In genomic region chr21:45088729-45089128, GRCh38 we compare ENCODE assay signal across 18 cellular contexts. TPM values are rescaled to one million over a fixed set of nuclear protein-coding genes. Genes with fewer than 3 reads are reported as not detected.
DNase-seq lines count a peak whose midpoint lies in the region; ATAC-seq and TF ChIP-seq lines count a peak whose summit lies in the region.
"Had no signal": no experiment of that assay in that cellular context is flagged by ENCODE, and none has a peak within 500 bp of the region (broad histone marks: within the 10 kb centered on the region; RNA-seq: fewer than 3 reads in every experiment).

No MANE protein-coding gene starts in this region.

- H3K36me3 ChIP-seq in KOPT-K1 (ENCODE audit: insufficient read depth, low read length) (no peaks in the 10 kb centered on the region), osteoblast (ENCODE audit: insufficient read depth, low read length) (no peaks in the 10 kb centered on the region), testis (ENCODE audit: low read depth, missing control alignments) (no peaks in the 10 kb centered on the region), BE2C (no peaks in the 10 kb centered on the region)

- H3K9me3 ChIP-seq in KOPT-K1 (ENCODE audit: insufficient read depth, low read length, poor library complexity, severe bottlenecking): no peaks in the 10 kb centered on the region
- H3K9me3 ChIP-seq in T-helper 17 cell (ENCODE audit: control insufficient read depth, low read length, poor library complexity, severe bottlenecking): no peaks in the 10 kb centered on the region
- H3K9me3 ChIP-seq in osteoblast (ENCODE audit: low read depth, low read length): no peaks in the 10 kb centered on the region
- H3K9me3 ChIP-seq in testis: no peaks in the 10 kb centered on the region
- H3K9me3 ChIP-seq in BE2C: no peaks in the 10 kb centered on the region
- H3K9me3 ChIP-seq: A549, Caco-2 had no signal

- H3K27me3 ChIP-seq in osteoblast (ENCODE audit: insufficient read depth, low read length) (no peaks in the 10 kb centered on the region), testis (no peaks in the 10 kb centered on the region), BE2C (no peaks in the 10 kb centered on the region)

- H3K4me1 Mint-ChIP-seq in activated CD4-positive, alpha-beta memory T cell treated with anti-CD3 and anti-CD28 coated beads for 36 hours (ENCODE audit: low read depth): peaks cover 77% of the 10 kb centered on the region
- H3K4me1 Mint-ChIP-seq in activated CD4-positive, alpha-beta memory T cell treated with anti-CD3 and anti-CD28 coated beads, Interleukin-2, amount 10 ng/mL, durations not matched to agents 7 days and 5 days: peaks cover 70% of the 10 kb centered on the region
- H3K4me1 Mint-ChIP-seq in T-helper 17 cell: peaks cover 57% of the 10 kb centered on the region

- H3K27me3 Mint-ChIP-seq in activated CD4-positive, alpha-beta memory T cell treated with anti-CD3 and anti-CD28 coated beads for 36 hours: no peaks in the 10 kb centered on the region
- no peaks in the 10 kb centered on the region for H3K27me3 Mint-ChIP-seq in activated CD4-positive, alpha-beta memory T cell treated with anti-CD3 and anti-CD28 coated beads, Interleukin-2, amount 10 ng/mL, durations not matched to agents 7 days and 5 days
- no peaks in the 10 kb centered on the region for H3K27me3 Mint-ChIP-seq in T-helper 17 cell
- H3K27me3 Mint-ChIP-seq: IgD-negative memory B cell had no signal

- H3K79me2 ChIP-seq in osteoblast (ENCODE audit: insufficient read depth, low read length): peaks cover 80% of the 10 kb centered on the region

- H2AFZ ChIP-seq in osteoblast (ENCODE audit: low read length): no peak overlapping the region

- H3K9me3 Mint-ChIP-seq in activated CD4-positive, alpha-beta memory T cell treated with anti-CD3 and anti-CD28 coated beads for 36 hours: no peaks in the 10 kb centered on the region
- H3K9me3 Mint-ChIP-seq in activated CD4-positive, alpha-beta memory T cell treated with anti-CD3 and anti-CD28 coated beads, Interleukin-2, amount 10 ng/mL, durations not matched to agents 7 days and 5 days: no peaks in the 10 kb centered on the region
- H3K9me3 Mint-ChIP-seq: IgD-negative memory B cell had no signal

- no peak for TF ChIP-seq CTCF in osteoblast (IDR thresholded peaks at IDR 0.05; ENCODE audit: extremely low read depth, low read depth, low read length)
- no peak for TF ChIP-seq CTCF in testis (IDR thresholded peaks at IDR 0.05)
- TF ChIP-seq CTCF in BE2C (IDR thresholded peaks at IDR 0.05; ENCODE audit: low read depth, low read length): no peak

- CTCF ChIA-PET in activated CD4-positive, alpha-beta memory T cell treated with anti-CD3 and anti-CD28 coated beads for 36 hours (lab: Charles Lee): interaction anchor here (1.2 kb wide), 1 partner anchor 49 kb away, joined by 9 read pairs; no protein-coding TSS in a partner anchor
- CTCF ChIA-PET in activated CD4-positive, alpha-beta memory T cell treated with anti-CD3 and anti-CD28 coated beads, Interleukin-2, amount 10 ng/mL, durations not matched to agents 7 days and 5 days (lab: Charles Lee): interaction anchor here (1.0 to 1.2 kb wide), 5 partner anchors 9 to 40 kb away, joined by 3 to 6 read pairs (median 3); no protein-coding TSS in a partner anchor

- POLR2A ChIA-PET in activated CD4-positive, alpha-beta memory T cell treated with anti-CD3 and anti-CD28 coated beads for 36 hours (lab: Charles Lee): interaction anchor here (1.5 kb wide), 1 partner anchor 10 kb away, joined by 5 read pairs; no protein-coding TSS in a partner anchor
- POLR2A ChIA-PET in activated CD4-positive, alpha-beta memory T cell treated with anti-CD3 and anti-CD28 coated beads, Interleukin-2, amount 10 ng/mL, durations not matched to agents 7 days and 5 days (lab: Charles Lee): interaction anchor here (1.4 kb wide), 1 partner anchor 10 kb away, joined by 9 read pairs; no protein-coding TSS in a partner anchor

- no peak for TF ChIP-seq POLR2A in testis (IDR thresholded peaks at IDR 0.05)

- intact Hi-C loops in activated CD4-positive, alpha-beta memory T cell treated with anti-CD3 and anti-CD28 coated beads for 36 hours (cut with micrococcal nuclease): no loop called here
- intact Hi-C loops in testis (cut with DNase I; ENCODE audit: low total_unique reads): no loop called here

- H3K27ac ChIP-seq in KOPT-K1 (ENCODE audit: low read depth, low read length, poor library complexity, severe bottlenecking): peak overlapping the region; percentile 10
- no peak overlapping the region for H3K27ac ChIP-seq in osteoblast (ENCODE audit: low read depth, low read length)
- no peak overlapping the region for H3K27ac ChIP-seq in testis
- H3K27ac ChIP-seq: A549 had no signal

- H3K4me1 ChIP-seq in osteoblast (ENCODE audit: insufficient read depth, low read length) (peaks cover 11% of the 10 kb centered on the region), testis (no peaks in the 10 kb centered on the region), BE2C (peaks cover 24% of the 10 kb centered on the region)
- H3K4me1 ChIP-seq: A549, Caco-2 had no signal

- peak; percentile 39 for DNase-seq in activated CD4-positive, alpha-beta memory T cell treated with anti-CD3 and anti-CD28 coated beads for 36 hours
- no peak for DNase-seq in activated CD4-positive, alpha-beta memory T cell treated with anti-CD3 and anti-CD28 coated beads, Interleukin-2, amount 10 ng/mL, durations not matched to agents 7 days and 5 days
- no peak for DNase-seq in T-helper 17 cell
- no peak for DNase-seq in osteoblast (ENCODE audit: insufficient read length, low spot score, missing footprints)
- no peak for DNase-seq in testis
- no peak for DNase-seq in BE2C
- DNase-seq: Caco-2, DMS53, NCI-H1105, NCI-H1694 treated with DMSO at 0.1 percent for 48 hours, NCI-H446, Right ventricle myocardium superior had no signal

- H3K27ac Mint-ChIP-seq in activated CD4-positive, alpha-beta memory T cell treated with anti-CD3 and anti-CD28 coated beads for 36 hours: no peak overlapping the region
- no peak overlapping the region for H3K27ac Mint-ChIP-seq in activated CD4-positive, alpha-beta memory T cell treated with anti-CD3 and anti-CD28 coated beads, Interleukin-2, amount 10 ng/mL, durations not matched to agents 7 days and 5 days
- H3K27ac Mint-ChIP-seq in T-helper 17 cell: peak overlapping the region; percentile 92
- H3K27ac Mint-ChIP-seq: CD14-positive monocyte, IgD-negative memory B cell had no signal

- peaks cover 2% of the 10 kb centered on the region for H3K36me3 Mint-ChIP-seq in activated CD4-positive, alpha-beta memory T cell treated with anti-CD3 and anti-CD28 coated beads for 36 hours
- H3K36me3 Mint-ChIP-seq in activated CD4-positive, alpha-beta memory T cell treated with anti-CD3 and anti-CD28 coated beads, Interleukin-2, amount 10 ng/mL, durations not matched to agents 7 days and 5 days (ENCODE audit: low read depth): peaks cover 17% of the 10 kb centered on the region
- no peaks in the 10 kb centered on the region for H3K36me3 Mint-ChIP-seq in T-helper 17 cell (ENCODE audit: low read depth)
- H3K36me3 Mint-ChIP-seq: CD14-positive monocyte had no signal

- peak overlapping the region; percentile 26 for H3K4me2 ChIP-seq in osteoblast (ENCODE audit: insufficient read depth, low read length)
- H3K4me2 ChIP-seq: A549 had no signal

- no peak for ATAC-seq in T-helper 17 cell
- no peak for ATAC-seq in HG02852 (IDR thresholded peaks at IDR 0.05; ENCODE audit: unreplicated experiment)
- ATAC-seq: A549, Panc1 had no signal

- H4K20me1 ChIP-seq in osteoblast (ENCODE audit: insufficient read depth, low read length): peaks cover 40% of the 10 kb centered on the region

- 91 to 94% methylated on average over 8 of the region's 8 CpGs for WGBS in testis, 2 donors

- no peak overlapping the region for H3K4me3 Mint-ChIP-seq in activated CD4-positive, alpha-beta memory T cell treated with anti-CD3 and anti-CD28 coated beads for 36 hours
- H3K4me3 Mint-ChIP-seq in activated CD4-positive, alpha-beta memory T cell treated with anti-CD3 and anti-CD28 coated beads, Interleukin-2, amount 10 ng/mL, durations not matched to agents 7 days and 5 days: no peak overlapping the region
- H3K4me3 Mint-ChIP-seq in T-helper 17 cell: no peak overlapping the region
- H3K4me3 Mint-ChIP-seq: CD14-positive monocyte, IgD-negative memory B cell had no signal

- H3K4me3 ChIP-seq in osteoblast (ENCODE audit: insufficient read depth, low read length) (no peak overlapping the region), testis (no peak overlapping the region), BE2C (ENCODE audit: low read depth, low read length) (no peak overlapping the region)
- H3K4me3 ChIP-seq: A549 had no signal

RNA-seq across cellular contexts. Expression of gene ADARB1, which starts 14.3 kb away (rescaled TPM):
- 10 to 100 TPM; 37.6 to 40.6 TPM for total RNA-seq in activated CD4-positive, alpha-beta memory T cell treated with anti-CD3 and anti-CD28 coated beads for 36 hours
- 10 to 100 TPM; 59.1 to 59.6 TPM for total RNA-seq in activated CD4-positive, alpha-beta memory T cell treated with anti-CD3 and anti-CD28 coated beads, Interleukin-2, amount 10 ng/mL, durations not matched to agents 7 days and 5 days
- total RNA-seq in T-helper 17 cell (10 to 100 TPM; 28.4 to 37.0 TPM), osteoblast (19.5 and 28.9 TPM in 2 replicates), testis (10 to 100 TPM; 17.6 TPM)
- 23.0 TPM for polyA plus RNA-seq in testis (ENCODE audit: insufficient read depth, low read depth, low replicate concordance)
- polyA plus RNA-seq in BE2C (2012; ENCODE audit: insufficient read depth, insufficient read length, low read depth): 18.3 TPM
